1 cellular context compared by ENCODE assay signal in genomic region chr12:76786986-76787385, GRCh38.
TF ChIP-seq lines count a peak whose summit lies in the region.

No MANE protein-coding gene starts in this region.

TF ChIP-seq in K562, 482 proteins besides CTCF, POLR2A, EP300 and RAD21 (continued from another document and continues in another):
- TF ChIP-seq PRDM10 (IDR thresholded peaks at IDR 0.05; ENCODE audit: partially characterized antibody) (no peak), PHB (CRISPR knock-in tag; IDR thresholded peaks at IDR 0.05) (no peak), ZNF133 (CRISPR knock-in tag; IDR thresholded peaks at IDR 0.05) (no peak), THRAP3 (IDR thresholded peaks at IDR 0.05; ENCODE audit: borderline replicate concordance) (no peak), SMARCA4 (IDR thresholded peaks at IDR 0.05) (peak; percentile 43; the same call in 1 of the 2 replicates), ETS2 (tag; IDR thresholded peaks at IDR 0.05; ENCODE audit: borderline replicate concordance, poor library complexity, severe bottlenecking) (no peak), IFI16 (CRISPR knock-in tag; IDR thresholded peaks at IDR 0.05) (no peak), NBN (IDR thresholded peaks at IDR 0.05; ENCODE audit: low read depth) (no peak), ZNF518B (CRISPR knock-in tag; IDR thresholded peaks at IDR 0.05) (no peak), HES1 (IDR thresholded peaks at IDR 0.05; ENCODE audit: low read depth) (no peak), SAFB2 (IDR thresholded peaks at IDR 0.05; ENCODE audit: borderline replicate concordance, low read depth, low read length, severe bottlenecking) (no peak), HDAC1 (IDR thresholded peaks at IDR 0.05) (no peak), NCOA4 (IDR thresholded peaks at IDR 0.05; ENCODE audit: partially characterized antibody) (no peak), HEY1 (CRISPR knock-in tag; IDR thresholded peaks at IDR 0.05; ENCODE audit: borderline replicate concordance) (no peak), MAZ (CRISPR knock-in tag; conservative IDR thresholded peaks at IDR 0.05 in 1 of 2, IDR thresholded peaks at IDR 0.05 in 1 of 2) (0 out of 4 replicates have a peak, but pooled peaks of 1 of the 2 experiments have one; percentile 18), ETS1 (conservative IDR thresholded peaks at IDR 0.05; ENCODE audit: control insufficient read depth, low read depth, low read length) (no peak), ZNF592 (IDR thresholded peaks at IDR 0.05) (0 out of 2 replicates have a peak, but pooled peaks have one; percentile 30), ZNF318 (IDR thresholded peaks at IDR 0.05; ENCODE audit: borderline replicate concordance in 1 of 2, low read depth in 1 of 2) (no peak), CBFA2T2 (conservative IDR thresholded peaks at IDR 0.05) (peak; percentile 50), NR2C2 (CRISPR knock-in tag; IDR thresholded peaks at IDR 0.05) (no peak), NR2C2 (tag; IDR thresholded peaks at IDR 0.05) (0 out of 2 replicates have a peak, but pooled peaks have one; percentile 13), HDAC6 (IDR thresholded peaks at IDR 0.05; ENCODE audit: low read depth, low read length) (no peak), RFX5 (IDR thresholded peaks at IDR 0.05; ENCODE audit: low read depth, low read length) (no peak), TFAP4 (CRISPR knock-in tag; IDR thresholded peaks at IDR 0.05; ENCODE audit: borderline replicate concordance) (no peak), SMARCE1 (IDR thresholded peaks at IDR 0.05) (peak; percentile 69), ZNF316 (IDR thresholded peaks at IDR 0.05) (no peak), NRF1 (conservative IDR thresholded peaks at IDR 0.05 in 1 of 2, IDR thresholded peaks at IDR 0.05 in 1 of 2) (no peak), ETV5 (CRISPR knock-in tag; IDR thresholded peaks at IDR 0.05; ENCODE audit: low read depth) (no peak), TRIM24 (IDR thresholded peaks at IDR 0.05) (peak; percentile 42 to 60; a peak in 3 of 4 replicates), NCOA1 (IDR thresholded peaks at IDR 0.05; ENCODE audit: low read depth) (no peak), SMARCC2 (IDR thresholded peaks at IDR 0.05; ENCODE audit: low read depth) (0 out of 2 replicates have a peak, but pooled peaks have one; percentile 38), ZKSCAN3 (CRISPR knock-in tag; IDR thresholded peaks at IDR 0.05) (no peak)
